ENCODE assay signal across 8 cellular contexts in the genomic region with DNA sequence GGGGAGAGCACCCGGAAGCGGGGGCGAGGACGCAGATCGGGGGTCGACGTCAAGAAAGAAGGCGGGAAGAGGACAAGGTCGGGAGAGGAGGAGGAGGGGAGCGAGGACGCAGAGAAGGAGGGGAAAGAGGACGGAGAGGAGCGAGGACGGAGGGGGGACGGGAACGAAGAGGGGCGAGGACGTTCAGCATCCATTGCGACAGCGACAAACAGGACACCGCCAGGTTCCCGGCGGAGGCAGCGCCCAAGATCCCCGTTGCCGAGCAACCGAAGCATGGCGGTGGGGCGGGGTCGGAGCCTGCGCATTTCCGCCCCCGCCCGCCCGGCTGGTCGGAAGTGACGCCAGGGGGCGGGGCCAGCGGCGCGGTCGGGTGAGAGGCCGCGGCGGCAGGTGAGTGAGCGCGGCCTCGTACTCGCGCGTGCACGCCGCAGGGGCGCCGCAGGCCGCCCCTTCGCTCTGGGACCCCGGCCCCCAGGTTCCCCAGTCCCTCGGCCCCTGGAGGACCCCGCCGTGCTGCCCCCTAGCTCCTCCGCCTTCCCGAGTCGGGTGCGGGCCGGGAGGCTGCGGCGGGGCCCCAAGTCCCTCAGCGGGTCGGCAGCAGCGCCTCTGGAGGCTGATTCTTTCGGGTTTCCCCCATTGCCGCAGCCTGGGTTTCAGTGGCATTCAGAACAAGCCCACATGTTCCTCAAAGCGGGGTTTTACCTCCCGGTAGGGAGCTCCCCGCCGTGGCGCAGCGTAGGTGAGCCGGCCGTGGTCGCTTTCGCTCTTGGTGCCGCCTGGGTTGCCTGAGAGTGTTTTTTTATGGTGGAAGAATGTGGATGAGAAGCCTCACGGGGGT. TPM values are rescaled to one million over a fixed set of nuclear protein-coding genes. Genes with fewer than 3 reads are reported as not detected.
A peak's percentile ranks its signal among the peaks of the same experiment; 100 is the strongest.
DNase-seq lines count a peak whose midpoint lies in the region; TF ChIP-seq lines count a peak whose summit lies in the region.

A gene with protein sequence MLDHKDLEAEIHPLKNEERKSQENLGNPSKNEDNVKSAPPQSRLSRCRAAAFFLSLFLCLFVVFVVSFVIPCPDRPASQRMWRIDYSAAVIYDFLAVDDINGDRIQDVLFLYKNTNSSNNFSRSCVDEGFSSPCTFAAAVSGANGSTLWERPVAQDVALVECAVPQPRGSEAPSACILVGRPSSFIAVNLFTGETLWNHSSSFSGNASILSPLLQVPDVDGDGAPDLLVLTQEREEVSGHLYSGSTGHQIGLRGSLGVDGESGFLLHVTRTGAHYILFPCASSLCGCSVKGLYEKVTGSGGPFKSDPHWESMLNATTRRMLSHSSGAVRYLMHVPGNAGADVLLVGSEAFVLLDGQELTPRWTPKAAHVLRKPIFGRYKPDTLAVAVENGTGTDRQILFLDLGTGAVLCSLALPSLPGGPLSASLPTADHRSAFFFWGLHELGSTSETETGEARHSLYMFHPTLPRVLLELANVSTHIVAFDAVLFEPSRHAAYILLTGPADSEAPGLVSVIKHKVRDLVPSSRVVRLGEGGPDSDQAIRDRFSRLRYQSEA (plus strand): TSS at position 354 of the 838 bp plus-strand sequence. CDS start 19,593 bp downstream, outside the sequence.

- H3K9me3 ChIP-seq in H9 (ENCODE audit: control insufficient read depth, low read depth, low read length): no peaks in the 10 kb centered on the region

- no peak within 1 kb of the TSS for H2BK20ac ChIP-seq in H9 (ENCODE audit: low read depth, low read length, poor library complexity, severe bottlenecking)

- DNase-seq in GDM1 (lab: John Stamatoyannopoulos, UW) (peak; percentile 86), H9 (peak; percentile 94), M059J (ENCODE audit: low read depth) (peak; percentile 92), fibroblast of the aortic adventitia (ENCODE audit: low read depth) (peak; percentile 80)
- DNase-seq in activated T-helper 9 cell treated with anti-CD3 and anti-CD28 coated beads, Interleukin-2, amount 50 U/mL, for 16 hours (ENCODE audit: low read depth): peak; percentile 93

- H3K23me2 ChIP-seq in H9 (ENCODE audit: insufficient read length, low read depth, low read length, poor library complexity, severe bottlenecking): peaks cover 3% of the 10 kb centered on the region

- H3K18ac ChIP-seq in H9 (ENCODE audit: insufficient read length, low read depth, low read length): peak within 1 kb of the TSS; percentile 99

- no peak within 1 kb of the TSS for H2BK120ac ChIP-seq in H9 (ENCODE audit: low read depth, low read length, poor library complexity, severe bottlenecking)

- H3K4me1 ChIP-seq in H9 (ENCODE audit: insufficient read depth, low read length): no peaks in the 10 kb centered on the region

- no CpG with 5 or more reads among the region's 85 CpGs for WGBS in H9 (ENCODE audit: extremely low coverage, insufficient read length, low lambda C conversion rate)

- peak within 1 kb of the TSS; percentile 82 for H3K4me2 ChIP-seq in H9 (ENCODE audit: insufficient read depth, insufficient read length, low read length)

- H3K79me2 ChIP-seq in H9 (ENCODE audit: insufficient read depth, low read length): no peaks in the 10 kb centered on the region

- H3K14ac ChIP-seq in H9 (ENCODE audit: insufficient read depth, low read length): peak within 1 kb of the TSS; percentile 98

- H3K56ac ChIP-seq in H9 (ENCODE audit: insufficient read length, low read depth, low read length): no peak within 1 kb of the TSS

- H3K4me3 ChIP-seq in fibroblast of the aortic adventitia (ENCODE audit: low read depth, low read length): peak within 1 kb of the TSS; percentile 95

- H4K5ac ChIP-seq in H9 (ENCODE audit: insufficient read length, low read depth, low read length): peak within 1 kb of the TSS; percentile 93

- no peak within 1 kb of the TSS for H3K23ac ChIP-seq in H9 (ENCODE audit: insufficient read length, low read depth, low read length)

- H3K27me3 ChIP-seq in H9 (ENCODE audit: insufficient read depth, low read length): no peaks in the 10 kb centered on the region

- no peaks in the 10 kb centered on the region for H3K9me3 Mint-ChIP-seq in H9
- H3K9me3 Mint-ChIP-seq in nephron: no peaks in the 10 kb centered on the region
- H3K9me3 Mint-ChIP-seq in stimulated activated naive CD8-positive, alpha-beta T cell treated with anti-CD3 and anti-CD28 coated beads, Interleukin-15, Interleukin-2, amounts not matched to agents 100 ng/mL and 50 ng/mL, for 24 hours: no peaks in the 10 kb centered on the region

- H3K36me3 Mint-ChIP-seq in H9 (ENCODE audit: insufficient read depth in 1 of 3, low read depth in 3 of 3) (peaks cover 0 to 6% (median 6%) of the 10 kb centered on the region in 3 experiments; a peak in 5 of 7 replicates), nephron (ENCODE audit: low read depth) (peaks cover 5% of the 10 kb centered on the region)
- peaks cover 12% of the 10 kb centered on the region for H3K36me3 Mint-ChIP-seq in stimulated activated naive CD8-positive, alpha-beta T cell treated with anti-CD3 and anti-CD28 coated beads, Interleukin-15, Interleukin-2, amounts not matched to agents 100 ng/mL and 50 ng/mL, for 24 hours (ENCODE audit: low read depth)

- no peak within 1 kb of the TSS for H2AK5ac ChIP-seq in H9 (ENCODE audit: insufficient read length, low read length)

- no peaks in the 10 kb centered on the region for H3K79me1 ChIP-seq in H9 (ENCODE audit: insufficient read depth, low read depth, low read length, poor library complexity, severe bottlenecking)

- H4K20me1 ChIP-seq in H9 (ENCODE audit: control insufficient read depth, insufficient read depth, insufficient read length): no peaks in the 10 kb centered on the region

- H2AFZ ChIP-seq in H9 (ENCODE audit: low read length): no peak within 1 kb of the TSS

- H2BK15ac ChIP-seq in H9 (ENCODE audit: low read depth, low read length): no peak within 1 kb of the TSS

- H3K4me3 Mint-ChIP-seq in H9: peak within 1 kb of the TSS; percentile 94 to 97
- H3K4me3 Mint-ChIP-seq in nephron: peak within 1 kb of the TSS; percentile 95 to 100 (median 99)
- peak within 1 kb of the TSS; percentile 93 for H3K4me3 Mint-ChIP-seq in stimulated activated naive CD8-positive, alpha-beta T cell treated with anti-CD3 and anti-CD28 coated beads, Interleukin-15, Interleukin-2, amounts not matched to agents 100 ng/mL and 50 ng/mL, for 24 hours

- H3K4me1 Mint-ChIP-seq in H9: peaks cover 0 to 8% of the 10 kb centered on the region in 2 experiments; a peak in 3 of 4 replicates
- H3K4me1 Mint-ChIP-seq in nephron: peaks cover 11% of the 10 kb centered on the region
- H3K4me1 Mint-ChIP-seq in stimulated activated naive CD8-positive, alpha-beta T cell treated with anti-CD3 and anti-CD28 coated beads, Interleukin-15, Interleukin-2, amounts not matched to agents 100 ng/mL and 50 ng/mL, for 24 hours (ENCODE audit: low read depth): peaks cover 29% of the 10 kb centered on the region

- H2BK5ac ChIP-seq in H9 (ENCODE audit: insufficient read length, low read length): peak within 1 kb of the TSS; percentile 54

- H4K91ac ChIP-seq in H9 (ENCODE audit: insufficient read length, low read depth, low read length): no peak within 1 kb of the TSS

- H2BK12ac ChIP-seq in H9 (ENCODE audit: insufficient read length, low read depth, low read length): peak within 1 kb of the TSS; percentile 19

- TF ChIP-seq POLR2A in Raji (IDR thresholded peaks at IDR 0.05; ENCODE audit: insufficient read depth, low read depth, low read length): peak; percentile 95

- peak within 1 kb of the TSS; percentile 73 for H3K9ac ChIP-seq in H9 (ENCODE audit: extremely low read depth, insufficient read length, low read length)

- peak; percentile 59 for TF ChIP-seq CTCF in H9 (conservative IDR thresholded peaks at IDR 0.05)
- TF ChIP-seq CTCF in fibroblast of the aortic adventitia (IDR thresholded peaks at IDR 0.05; ENCODE audit: insufficient read depth, low read length): peak; percentile 53
- peak in 2 of 3 experiments; percentile 52 to 56 for TF ChIP-seq CTCF in nephron (IDR thresholded peaks at IDR 0.05; ENCODE audit: unreplicated experiment in 3 of 3)

- no peak within 1 kb of the TSS for H3T11ph ChIP-seq in H9 (ENCODE audit: low read length)

- H3K4ac ChIP-seq in H9 (ENCODE audit: low read depth, low read length): no peak within 1 kb of the TSS

- H3K27ac Mint-ChIP-seq in H9: peak within 1 kb of the TSS; percentile 96 to 99 (median 99)
- peak within 1 kb of the TSS; percentile 88 to 99 (median 99) for H3K27ac Mint-ChIP-seq in nephron
- H3K27ac Mint-ChIP-seq in stimulated activated naive CD8-positive, alpha-beta T cell treated with anti-CD3 and anti-CD28 coated beads, Interleukin-15, Interleukin-2, amounts not matched to agents 100 ng/mL and 50 ng/mL, for 24 hours: peak within 1 kb of the TSS; percentile 100

- no peak within 1 kb of the TSS for H4K8ac ChIP-seq in H9 (replicated peaks; ENCODE audit: insufficient read length, low read depth, low read length)

- peak within 1 kb of the TSS; percentile 38 for H3K27ac ChIP-seq in H9 (ENCODE audit: insufficient read length, low read depth, low read length)

- H3K27me3 Mint-ChIP-seq in H9 (ENCODE audit: low read depth): no peaks in the 10 kb centered on the region
- H3K27me3 Mint-ChIP-seq in nephron (ENCODE audit: low read depth): no peaks in the 10 kb centered on the region
- no peaks in the 10 kb centered on the region for H3K27me3 Mint-ChIP-seq in stimulated activated naive CD8-positive, alpha-beta T cell treated with anti-CD3 and anti-CD28 coated beads, Interleukin-15, Interleukin-2, amounts not matched to agents 100 ng/mL and 50 ng/mL, for 24 hours

RNA-seq across cellular contexts. Expression of the gene that starts here (rescaled TPM):
- total RNA-seq in H9 (2021) (94.9 and 98.8 TPM in 2 replicates), fibroblast of the aortic adventitia (ENCODE audit: low replicate concordance) (49.5 and 72.0 TPM in 2 replicates)
- total RNA-seq in M059J (2014; rRNA removed; shearing (Covaris generic)): 166 and 215 TPM in 2 replicates

Comparison
In these comparisons a context has a peak if more than half of its experiments do, and no peak if none do; other contexts are left out.
1. Peak in every context shown above with its lines: DNase-seq, H3K4me3 ChIP-seq and H3K27ac ChIP-seq.